Comparison of ENCODE assay signal across 8 cellular contexts in genomic region chr19:4399871-4400768, GRCh38. TPM values are rescaled to one million over a fixed set of nuclear protein-coding genes. Genes with fewer than 3 reads are reported as not detected.
DNase-seq lines count a peak whose midpoint lies in the region; ATAC-seq and TF ChIP-seq lines count a peak whose summit lies in the region.

Gene SH3GL1, minus strand, starts transcription at chr19:4400547. Its CDS starts 179 bp downstream, at chr19:4400368.

- H3K9me3 ChIP-seq in ovary (no peaks in the 10 kb centered on the region), thymus (ENCODE audit: control insufficient read depth) (no peaks in the 10 kb centered on the region)

- H3K36me3 Mint-ChIP-seq in activated naive CD4-positive, alpha-beta T cell treated with anti-CD3 and anti-CD28 coated beads, Interleukin-2, amount 50 U/mL, for 24 hours = no peaks in the 10 kb centered on the region
- H3K36me3 Mint-ChIP-seq in glutamatergic neuron (ENCODE audit: unreplicated experiment) = no peaks in the 10 kb centered on the region

- TF ChIP-seq CTCF in glutamatergic neuron (IDR thresholded peaks at IDR 0.05; ENCODE audit: partially characterized antibody, unreplicated experiment) = peak; percentile 89
- peak; percentile 98 to 100 (median 98) for TF ChIP-seq CTCF in ovary (IDR thresholded peaks at IDR 0.05)

- TF ChIP-seq POLR2A in GM10847 (IDR thresholded peaks at IDR 0.05; ENCODE audit: extremely low read depth, insufficient read length) (peak; percentile 78), ovary (IDR thresholded peaks at IDR 0.05) (peak; percentile 69)

- H3K27me3 ChIP-seq in ovary = no peaks in the 10 kb centered on the region
- H3K27me3 ChIP-seq in thymus (ENCODE audit: control insufficient read depth, insufficient read depth) = no peaks in the 10 kb centered on the region

- no peak for TF ChIP-seq EP300 in ovary (IDR thresholded peaks at IDR 0.05)

- H3K4me3 ChIP-seq in ovary = peak within 1 kb of the TSS; percentile 99
- peak within 1 kb of the TSS; percentile 90 for H3K4me3 ChIP-seq in thymus (ENCODE audit: low read length)

- peak; percentile 54 for DNase-seq in NCI-H1048 (lab: John Stamatoyannopoulos, UW)
- peak; percentile 90 for DNase-seq in glutamatergic neuron
- DNase-seq in ovary = peak; percentile 88 to 96 (median 93)

- WGBS in ovary, 3 donors = 0 to 1% (median 0%) methylated on average over 72 to 96 of the region's 96 CpGs
- WGBS in thymus = under 1% methylated on average over 95 of the region's 96 CpGs

- no peaks in the 10 kb centered on the region for H3K27me3 Mint-ChIP-seq in activated naive CD4-positive, alpha-beta T cell treated with anti-CD3 and anti-CD28 coated beads, Interleukin-2, amount 50 U/mL, for 24 hours
- H3K27me3 Mint-ChIP-seq in glutamatergic neuron (ENCODE audit: unreplicated experiment) = peaks cover 2% of the 10 kb centered on the region

- H3K4me3 Mint-ChIP-seq in activated naive CD4-positive, alpha-beta T cell treated with anti-CD3 and anti-CD28 coated beads, Interleukin-2, amount 50 U/mL, for 24 hours = peak within 1 kb of the TSS; percentile 93
- peak within 1 kb of the TSS; percentile 93 for H3K4me3 Mint-ChIP-seq in glutamatergic neuron (ENCODE audit: unreplicated experiment)

- H3K4me1 Mint-ChIP-seq in activated naive CD4-positive, alpha-beta T cell treated with anti-CD3 and anti-CD28 coated beads, Interleukin-2, amount 50 U/mL, for 24 hours = peaks cover 59% of the 10 kb centered on the region
- peaks cover 12% of the 10 kb centered on the region for H3K4me1 Mint-ChIP-seq in glutamatergic neuron (ENCODE audit: low read depth, unreplicated experiment)

- peak; percentile 55 for ATAC-seq in HG02588 (IDR thresholded peaks at IDR 0.05; ENCODE audit: unreplicated experiment)
- ATAC-seq in SK-N-SH treated with all-trans-retinoic acid at 6 μM for 48 hours = peak; percentile 52

- intact Hi-C loops in ovary (cut with DNase I) = loop anchor here in 2 of 4 donors (5.0 to 10.0 kb wide), 4 partner anchors 43 to 1962 kb away; partner anchors contain the start of genes CLPP (in 1 of the 2) and MPND (in 1 of the 2)

- H3K9me3 Mint-ChIP-seq in activated naive CD4-positive, alpha-beta T cell treated with anti-CD3 and anti-CD28 coated beads, Interleukin-2, amount 50 U/mL, for 24 hours = no peaks in the 10 kb centered on the region
- H3K9me3 Mint-ChIP-seq in glutamatergic neuron (ENCODE audit: unreplicated experiment) = no peaks in the 10 kb centered on the region

- H3K27ac ChIP-seq in ovary (peak within 1 kb of the TSS; percentile 68 to 88), thymus (ENCODE audit: low read depth) (peak within 1 kb of the TSS; percentile 90)

- peak within 1 kb of the TSS; percentile 86 for H3K27ac Mint-ChIP-seq in activated naive CD4-positive, alpha-beta T cell treated with anti-CD3 and anti-CD28 coated beads, Interleukin-2, amount 50 U/mL, for 24 hours
- H3K27ac Mint-ChIP-seq in glutamatergic neuron (ENCODE audit: unreplicated experiment) = peak within 1 kb of the TSS; percentile 87

- H3K36me3 ChIP-seq in ovary (no peaks in the 10 kb centered on the region), thymus (ENCODE audit: control insufficient read depth, insufficient read depth) (peaks cover 3% of the 10 kb centered on the region)

- H3K4me1 ChIP-seq in ovary (ENCODE audit: insufficient read depth) (peaks cover 14% of the 10 kb centered on the region), thymus (ENCODE audit: control insufficient read depth, insufficient read depth, low read length) (peaks cover 28% of the 10 kb centered on the region)

TF ChIP-seq in SK-N-SH treated with all-trans-retinoic acid at 6 μM for 48 hours, 23 proteins besides CTCF, POLR2A, EP300 and RAD21:
- TF ChIP-seq SNAI2 (CRISPR knock-in tag; IDR thresholded peaks at IDR 0.05) (0 out of 2 replicates have a peak, but pooled peaks have one; percentile 62), TSHZ2 (CRISPR knock-in tag; IDR thresholded peaks at IDR 0.05) (0 out of 2 replicates have a peak, but pooled peaks have one; percentile 27), ZFP30 (CRISPR knock-in tag; IDR thresholded peaks at IDR 0.05) (no peak)
TF ChIP-seq in SK-N-SH treated with all-trans-retinoic acid at 6 μM for 48 hours: peak in this region for 2.

RNA-seq across cellular contexts. Expression of gene SH3GL1, which starts in this region (rescaled TPM):
- total RNA-seq in glutamatergic neuron (ENCODE audit: unreplicated experiment) = 56.3 TPM
- 10 to 100 TPM; 20.5 to 88.6 (median 68.3) TPM for total RNA-seq in ovary
- 10 to 100 TPM in 1 of 2 donors, 1 to 10 TPM in 1; 6.9 to 57.5 TPM for polyA plus RNA-seq in ovary
- polyA plus RNA-seq in thymus = 40.6 TPM

Comparison
In these comparisons a context has a peak if more than half of its experiments do, and no peak if none do; other contexts are left out.
1. Peak in every context shown above with its lines: DNase-seq, ATAC-seq, H3K4me3 ChIP-seq and H3K27ac ChIP-seq.